In genomic region chr9:74887041-74887980, GRCh38 we compare ENCODE assay signal across 8 cellular contexts. TPM values are rescaled to one million over a fixed set of nuclear protein-coding genes. Genes with fewer than 3 reads are reported as not detected.
DNase-seq lines count a peak whose midpoint lies in the region; FAIRE-seq and TF ChIP-seq lines count a peak whose summit lies in the region.

TRPM6 (minus strand) TSS chr9:74887921; CDS start chr9:74887856, 65 bp downstream.

- H3K9me3 ChIP-seq in MM.1S (replicated peaks; ENCODE audit: insufficient read depth, low read length) (no peaks in the 10 kb centered on the region), SU-DHL-6 (ENCODE audit: insufficient read depth, low read length) (no peaks in the 10 kb centered on the region), mammary epithelial cell (replicated peaks; ENCODE audit: insufficient read depth, low read length) (no peaks in the 10 kb centered on the region), iPS-20b (ENCODE audit: insufficient read depth, low read depth, low read length) (no peaks in the 10 kb centered on the region), sigmoid colon (peaks cover 0 to 3% (median 0%) of the 10 kb centered on the region in 4 donors)

- H3K79me2 ChIP-seq in MM.1S (ENCODE audit: low read length) (no peaks in the 10 kb centered on the region), SU-DHL-6 (ENCODE audit: insufficient read depth, low read length) (no peaks in the 10 kb centered on the region), mammary epithelial cell (ENCODE audit: insufficient read depth, low read length) (no peaks in the 10 kb centered on the region)

- TF ChIP-seq POLR2A in GM12892 (IDR thresholded peaks at IDR 0.05; ENCODE audit: low read depth, low read length), result no peak
- no peak for TF ChIP-seq POLR2A in sigmoid colon (IDR thresholded peaks at IDR 0.05)

- no peaks in the 10 kb centered on the region for H3F3A ChIP-seq in MM.1S (ENCODE audit: insufficient read depth, low read length)
- no peaks in the 10 kb centered on the region for H3F3A ChIP-seq in SU-DHL-6 (ENCODE audit: insufficient read depth)

- intact Hi-C loops in mammary epithelial cell (cut with micrococcal nuclease), result loop anchor here (5.0 kb wide), 1 partner anchor 110 kb away; no protein-coding TSS in a partner anchor
- intact Hi-C loops in sigmoid colon (cut with DNase I), result loop anchor here (1.0 kb wide), 1 partner anchor 65 kb away; the partner anchor contains the start of gene C9orf40

- H3K4me1 ChIP-seq in MM.1S (ENCODE audit: low read length) (no peaks in the 10 kb centered on the region), mammary epithelial cell (ENCODE audit: insufficient read depth, low read length) (peaks cover 3% of the 10 kb centered on the region), iPS-20b (ENCODE audit: insufficient read depth, low read length) (peaks cover 2% of the 10 kb centered on the region; the same call in 1 of the 2 replicates), sigmoid colon (peaks cover 0 to 14% (median 6%) of the 10 kb centered on the region in 4 donors)

- H3K36me3 ChIP-seq in MM.1S (replicated peaks; ENCODE audit: insufficient read depth, low read length), result no peaks in the 10 kb centered on the region
- no peaks in the 10 kb centered on the region for H3K36me3 ChIP-seq in SU-DHL-6 (ENCODE audit: low read length)
- H3K36me3 ChIP-seq in mammary epithelial cell (ENCODE audit: insufficient read depth, low read length), result no peaks in the 10 kb centered on the region
- no peaks in the 10 kb centered on the region for H3K36me3 ChIP-seq in iPS-20b (ENCODE audit: insufficient read depth, low read depth, low read length)
- no peaks in the 10 kb centered on the region for H3K36me3 ChIP-seq in sigmoid colon

- in situ Hi-C loops in mammary epithelial cell (cut with MboI; ENCODE audit: low sequenced_read_pairs in 2 of 2), result loop anchor here in 1 of 2 donors (5.0 kb wide), 1 partner anchor 70 kb away; no protein-coding TSS in a partner anchor

- 2% methylated on average over 31 of the region's 64 CpGs for WGBS in mammary epithelial cell (ENCODE audit: low coverage, missing lambda C conversion rate)
- 2 to 5% methylated on average over 64 of the region's 64 CpGs for WGBS in sigmoid colon, 2 donors

- dilution Hi-C loops in mammary epithelial cell (cut with HindIII; ENCODE audit: low sequenced_read_pairs), result no loop called here

- no peak within 1 kb of the TSS for H3K27ac ChIP-seq in MM.1S (ENCODE audit: low read length)
- H3K27ac ChIP-seq in SU-DHL-6 (ENCODE audit: low read depth, low read length), result no peak within 1 kb of the TSS
- H3K27ac ChIP-seq in mammary epithelial cell (ENCODE audit: insufficient read depth, low read depth, low read length), result no peak within 1 kb of the TSS
- H3K27ac ChIP-seq in iPS-20b (ENCODE audit: low read length), result no peak within 1 kb of the TSS
- peak within 1 kb of the TSS; percentile 53 to 64 (median 59) for H3K27ac ChIP-seq in sigmoid colon

- FAIRE-seq in GM12892 (lab: Jason Lieb, UNC), result no peak

- CTCF ChIA-PET in mammary epithelial cell (lab: Charles Lee; ENCODE audit: low non-redundant PET), result interaction anchor here (0.6 kb wide), 1 partner anchor 139 kb away, joined by 8 read pairs; no protein-coding TSS in a partner anchor

- H2AFZ ChIP-seq in MM.1S (ENCODE audit: low read length) (peak within 1 kb of the TSS; percentile 56), SU-DHL-6 (ENCODE audit: low read depth, low read length, severe bottlenecking) (peak within 1 kb of the TSS; percentile 13), mammary epithelial cell (ENCODE audit: low read depth, low read length) (peak within 1 kb of the TSS; percentile 93)

- no peaks in the 10 kb centered on the region for H3K27me3 ChIP-seq in MM.1S (replicated peaks; ENCODE audit: insufficient read depth, low read length)
- no peaks in the 10 kb centered on the region for H3K27me3 ChIP-seq in SU-DHL-6 (ENCODE audit: low read length)
- no peaks in the 10 kb centered on the region for H3K27me3 ChIP-seq in mammary epithelial cell (ENCODE audit: insufficient read depth, low read length)
- H3K27me3 ChIP-seq in iPS-20b (ENCODE audit: insufficient read depth, low read length), result peaks cover 29% of the 10 kb centered on the region
- no peaks in the 10 kb centered on the region for H3K27me3 ChIP-seq in sigmoid colon

- BruUV-seq in mammary epithelial cell (replicated peaks; lab: Mats Ljungman, UMichigan), result no TSS peak

- no peak within 1 kb of the TSS for H3K9ac ChIP-seq in MM.1S (ENCODE audit: low read length)
- H3K9ac ChIP-seq in SU-DHL-6 (ENCODE audit: low read length), result no peak within 1 kb of the TSS
- peak within 1 kb of the TSS; percentile 37 for H3K9ac ChIP-seq in mammary epithelial cell (ENCODE audit: insufficient read depth, low read length)
- peak within 1 kb of the TSS; percentile 14; the same call in 1 of the 2 replicates for H3K9ac ChIP-seq in iPS-20b (ENCODE audit: low read depth, low read length)

- TF ChIP-seq CTCF in MM.1S (IDR thresholded peaks at IDR 0.05; ENCODE audit: low read length), result no peak
- no peak for TF ChIP-seq CTCF in SU-DHL-6 (IDR thresholded peaks at IDR 0.05; ENCODE audit: insufficient read depth, low read length, poor library complexity, severe bottlenecking)
- no peak for TF ChIP-seq CTCF in mammary epithelial cell (conservative IDR thresholded peaks at IDR 0.05 in 1 of 2, IDR thresholded peaks at IDR 0.05 in 1 of 2; ENCODE audit: extremely low read depth in 1 of 2, insufficient read depth in 1 of 2, low read depth in 1 of 2, low read length in 2 of 2)
- TF ChIP-seq CTCF in sigmoid colon (IDR thresholded peaks at IDR 0.05), result no peak

- DNase-seq in GM12892 (ENCODE audit: insufficient read length) (peak; percentile 10), MM.1S (no peak), mammary epithelial cell (peak; percentile 78), sigmoid colon (peak; percentile 89), superior temporal gyrus (ENCODE audit: extremely low spot score) (no peak)
- no peak for DNase-seq in effector CD8-positive, alpha-beta T cell (lab: John Stamatoyannopoulos, UW)

- no peaks in the 10 kb centered on the region for H3K9me2 ChIP-seq in MM.1S (replicated peaks; ENCODE audit: insufficient read depth, low read length)
- no peaks in the 10 kb centered on the region for H3K9me2 ChIP-seq in SU-DHL-6 (replicated peaks; ENCODE audit: insufficient read depth, low read length)

- H3K4me3 ChIP-seq in MM.1S (ENCODE audit: low read length) (peak within 1 kb of the TSS; percentile 41), SU-DHL-6 (ENCODE audit: insufficient read depth, low read length, poor library complexity, severe bottlenecking) (no peak within 1 kb of the TSS), mammary epithelial cell (replicated peaks in 1 of 3; ENCODE audit: insufficient read depth in 1 of 3, low read depth in 2 of 3, low read length in 3 of 3) (peak within 1 kb of the TSS; percentile 60 to 85 (median 63)), iPS-20b (ENCODE audit: low read length) (peak within 1 kb of the TSS; percentile 89), sigmoid colon (peak within 1 kb of the TSS; percentile 38 to 66 (median 60))

- no peaks in the 10 kb centered on the region for H4K20me1 ChIP-seq in MM.1S (ENCODE audit: insufficient read depth, low read length)
- no peaks in the 10 kb centered on the region for H4K20me1 ChIP-seq in SU-DHL-6 (ENCODE audit: low read depth, low read length)
- no peaks in the 10 kb centered on the region for H4K20me1 ChIP-seq in mammary epithelial cell (ENCODE audit: insufficient read depth, low read length)

- H3K4me2 ChIP-seq in MM.1S (ENCODE audit: low read depth, low read length) (peak within 1 kb of the TSS; percentile 46), SU-DHL-6 (ENCODE audit: low read depth, low read length, poor library complexity, severe bottlenecking) (no peak within 1 kb of the TSS), mammary epithelial cell (ENCODE audit: insufficient read depth, low read depth, low read length) (peak within 1 kb of the TSS; percentile 97)

- TF ChIP-seq EP300 in sigmoid colon (IDR thresholded peaks at IDR 0.05), result peak in 1 of 4 donors; percentile 33

RNA-seq across cellular contexts. Expression of gene TRPM6, which starts in this region (rescaled TPM):
- 0.04 TPM for polyA plus RNA-seq in GM12892 (2012; ENCODE audit: missing spikeins)
- total RNA-seq in mammary epithelial cell, result 1 to 10 TPM; 1.5 to 3.0 TPM
- polyA plus RNA-seq in mammary epithelial cell, result 0.19 TPM
- not detected for polyA minus RNA-seq in mammary epithelial cell
- total RNA-seq in sigmoid colon, result 1 to 10 TPM in 1 of 4 donors, under 1 TPM in 1, not detected in 2; 0.41 to 1.8 TPM
- polyA plus RNA-seq in sigmoid colon, result 10 to 100 TPM in 2 of 3 donors, 1 to 10 TPM in 1; 6.7 to 12.7 (median 10.8) TPM

Comparison
In these comparisons a context has a peak if more than half of its experiments do, and no peak if none do; other contexts are left out.
1. DNase-seq: peak in GM12892 (single experiment), mammary epithelial cell (single experiment) and sigmoid colon (single experiment); none in MM.1S (single experiment), effector CD8-positive, alpha-beta T cell (single experiment) and superior temporal gyrus (single experiment).
2. H2AFZ ChIP-seq: peak in every context shown above with its lines; median percentile 93 in mammary epithelial cell; 56 in MM.1S; 13 in SU-DHL-6.
3. H3K27ac ChIP-seq: peak in sigmoid colon (4 of 4); none in MM.1S (single experiment), SU-DHL-6 (single experiment), mammary epithelial cell (single experiment) and iPS-20b (single experiment).
4. H3K9ac ChIP-seq: peak in mammary epithelial cell (single experiment) and iPS-20b (single experiment); none in MM.1S (single experiment) and SU-DHL-6 (single experiment).